In the genomic region with DNA sequence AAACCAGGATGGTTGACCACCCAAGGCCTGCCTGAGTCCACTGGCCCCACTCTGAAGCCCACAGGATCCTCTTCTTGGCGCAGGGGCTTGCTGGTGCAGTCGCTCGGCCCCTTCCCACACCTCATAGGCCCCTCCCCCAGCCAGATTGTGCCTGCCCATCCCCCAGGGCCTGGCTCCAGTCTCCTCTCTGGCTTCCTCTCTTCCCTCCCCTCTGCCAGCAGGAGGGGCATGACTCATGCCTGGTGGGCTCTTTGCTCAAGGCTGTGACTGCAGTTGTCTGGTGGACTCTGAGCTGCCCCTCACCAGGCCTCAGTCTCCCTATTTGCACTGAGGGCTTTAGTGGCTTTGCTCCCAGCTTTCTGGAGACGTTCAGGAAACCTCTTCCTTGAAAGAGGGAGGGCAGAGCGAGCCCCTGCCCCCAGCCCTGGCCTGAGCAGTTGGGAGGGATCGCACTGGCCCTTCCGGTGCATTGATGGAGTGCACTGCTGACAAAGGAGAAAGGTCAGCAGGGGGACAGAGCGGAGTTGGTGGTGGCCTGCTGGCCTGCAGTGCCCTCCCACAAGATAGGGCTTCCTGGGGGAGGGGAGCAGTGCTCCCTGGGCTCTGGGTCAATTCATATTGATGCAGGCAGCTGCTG, we compare ENCODE assay signal across 8 cellular contexts.
A peak's percentile ranks its signal among the peaks of the same experiment; 100 is the strongest.
DNase-seq lines count a peak whose midpoint lies in the region; ATAC-seq and TF ChIP-seq lines count a peak whose summit lies in the region.

No MANE protein-coding gene starts in this region.

- DNase-seq in NOMO-1 treated with DMSO at 0.1 percent for 48 hours (lab: John Stamatoyannopoulos, UW; ENCODE audit: unreplicated experiment) (peak; percentile 13), NOMO-1 treated with dmso at 0.1 percent for 144 hours (lab: John Stamatoyannopoulos, UW; ENCODE audit: unreplicated experiment) (no peak), adipocyte (ENCODE audit: low read depth) (peak; percentile 36), iris pigment epithelial cell (ENCODE audit: low read depth) (peak; percentile 57), upper lobe of right lung (no peak), Ammon's horn (ENCODE audit: low spot score) (no peak), tibial artery (no peak)
- no peak for DNase-seq in activated CD4-positive, alpha-beta T cell treated with anti-CD3 and anti-CD28 coated beads for 1 hour

- TF ChIP-seq CTCF in upper lobe of right lung (IDR thresholded peaks at IDR 0.05) (no peak), tibial artery (IDR thresholded peaks at IDR 0.05) (no peak)

- H3K36me3 ChIP-seq in adipocyte (ENCODE audit: control insufficient read depth, insufficient read depth, low read length, severe bottlenecking) (peaks cover 78% of the 10 kb centered on the region), upper lobe of right lung (peaks cover 15% of the 10 kb centered on the region), tibial artery (peaks cover 0 to 40% (median 17%) of the 10 kb centered on the region in 3 donors)

- H3K4me1 ChIP-seq in adipocyte (ENCODE audit: control insufficient read depth, insufficient read depth, low read length): peaks cover 51% of the 10 kb centered on the region
- H3K4me1 ChIP-seq in upper lobe of right lung: peaks cover 48% of the 10 kb centered on the region
- peaks cover 0 to 46% (median 31%) of the 10 kb centered on the region in 4 donors for H3K4me1 ChIP-seq in tibial artery

- H3K27me3 ChIP-seq in adipocyte (replicated peaks; ENCODE audit: control insufficient read depth, insufficient read depth, low read length) (no peaks in the 10 kb centered on the region), upper lobe of right lung (no peaks in the 10 kb centered on the region), tibial artery (no peaks in the 10 kb centered on the region)

- H3K9me3 ChIP-seq in adipocyte (ENCODE audit: control insufficient read depth, low read length): no peaks in the 10 kb centered on the region
- H3K9me3 ChIP-seq in upper lobe of right lung: no peaks in the 10 kb centered on the region
- no peaks in the 10 kb centered on the region for H3K9me3 ChIP-seq in tibial artery

- H3K4me3 ChIP-seq in adipocyte (ENCODE audit: low read length) (no peak overlapping the region), upper lobe of right lung (no peak overlapping the region), tibial artery (no peak overlapping the region)

- intact Hi-C loops in upper lobe of right lung (cut with DNase I) (no loop called here), tibial artery (cut with DNase I; ENCODE audit: low total_unique reads) (no loop called here)

- H3K27ac ChIP-seq in upper lobe of right lung: peak overlapping the region; percentile 31
- H3K27ac ChIP-seq in tibial artery: peak overlapping the region in 1 of 2 donors; percentile 37

- H3K9ac ChIP-seq in adipocyte (ENCODE audit: low read length): peak overlapping the region; percentile 44

- ATAC-seq in upper lobe of right lung: no peak

Comparison
In these comparisons a context has a peak if more than half of its experiments do, and no peak if none do; other contexts are left out.
1. DNase-seq: peak in NOMO-1 treated with DMSO at 0.1 percent for 48 hours (single experiment), adipocyte (single experiment) and iris pigment epithelial cell (single experiment); none in NOMO-1 treated with dmso at 0.1 percent for 144 hours (single experiment), upper lobe of right lung (single experiment), Ammon's horn (single experiment), tibial artery (0 of 2) and activated CD4-positive, alpha-beta T cell treated with anti-CD3 and anti-CD28 coated beads for 1 hour (single experiment).